ENCODE assay signal across 15 cellular contexts in genomic region chr11:66339163-66339675, GRCh38. TPM values are rescaled to one million over a fixed set of nuclear protein-coding genes. Genes with fewer than 3 reads are reported as not detected.
DNase-seq lines count a peak whose midpoint lies in the region; ATAC-seq, FAIRE-seq and TF ChIP-seq lines count a peak whose summit lies in the region.
"Had no signal": no experiment of that assay in that cellular context is flagged by ENCODE, and none has a peak within 500 bp of the region (broad histone marks: within the 10 kb centered on the region; RNA-seq: fewer than 3 reads in every experiment).

No MANE protein-coding gene starts in this region.

- H3K4me1 Mint-ChIP-seq in astrocyte (ENCODE audit: low read depth, unreplicated experiment) = peaks cover 41% of the 10 kb centered on the region

- H3K9ac ChIP-seq in astrocyte (ENCODE audit: low read length) = no peak overlapping the region

- DNase-seq in Right ventricle myocardium superior = peak; percentile 11
- no peak for DNase-seq in left cardiac atrium
- DNase-seq in astrocyte (ENCODE audit: low read depth) = no peak
- peak; percentile 41 for DNase-seq in kidney tubule cell (ENCODE audit: low spot score)
- DNase-seq in NCI-H2107 (lab: John Stamatoyannopoulos, UW) = no peak
- no peak for DNase-seq in NCI-H146 treated with DMSO at 0.1 percent for 48 hours (lab: John Stamatoyannopoulos, UW; ENCODE audit: unreplicated experiment)
- no peak for DNase-seq in GM20000 (ENCODE audit: low spot score)
- DNase-seq: activated CD4-positive, alpha-beta T cell treated with anti-CD3 and anti-CD28 coated beads for 4 hours; activated T-cell treated with anti-CD3 and anti-CD28 coated beads, Interleukin-2, amount 50 U/mL, for 72 hours; anterior cingulate cortex; NCI-H1048; trophoblast cell had no signal

- TF ChIP-seq CTCF in astrocyte (IDR thresholded peaks at IDR 0.05; ENCODE audit: insufficient read depth, low read depth, low read length) (no peak), GM20000 (IDR thresholded peaks at IDR 0.05; ENCODE audit: extremely low read depth, missing control alignments) (no peak)

- H3K36me3 ChIP-seq in astrocyte (ENCODE audit: insufficient read depth, low read length) = peaks cover 3% of the 10 kb centered on the region

- H3K9me3 Mint-ChIP-seq in astrocyte (ENCODE audit: unreplicated experiment) = no peaks in the 10 kb centered on the region
- H3K9me3 Mint-ChIP-seq: activated T-cell treated with anti-CD3 and anti-CD28 coated beads, Interleukin-2, amount 50 U/mL, for 72 hours; nephron had no signal

- intact Hi-C loops in Right ventricle myocardium superior (cut with DNase I) (no loop called here), left cardiac atrium (cut with DNase I) (no loop called here)

- peaks cover 45% of the 10 kb centered on the region for H4K20me1 ChIP-seq in astrocyte (ENCODE audit: insufficient read depth, low read length)

- ATAC-seq in Right ventricle myocardium superior (ENCODE audit: poor library complexity) (no peak), left cardiac atrium (no peak), HG03520 (IDR thresholded peaks at IDR 0.05; ENCODE audit: unreplicated experiment) (no peak)
- ATAC-seq: activated T-cell treated with anti-CD3 and anti-CD28 coated beads, Interleukin-2, amount 50 U/mL, for 72 hours; right lobe of liver had no signal

- H3K4me2 ChIP-seq in astrocyte (ENCODE audit: low read length) = no peak overlapping the region

- H3K79me2 ChIP-seq in astrocyte (ENCODE audit: insufficient read depth, low read length) = peaks cover 38% of the 10 kb centered on the region

- no peak for FAIRE-seq in astrocyte (lab: Jason Lieb, UNC)

- H3K27ac ChIP-seq in astrocyte (ENCODE audit: low read depth, low read length) = no peak overlapping the region
- H3K27ac ChIP-seq: right lobe of liver had no signal

- H3K36me3 Mint-ChIP-seq in astrocyte (ENCODE audit: low read depth, unreplicated experiment) = peaks cover 7% of the 10 kb centered on the region

- H3K27me3 ChIP-seq in astrocyte (ENCODE audit: insufficient read depth, low read length) = no peaks in the 10 kb centered on the region
- H3K27me3 ChIP-seq: right lobe of liver had no signal

- no peaks in the 10 kb centered on the region for H3K9me3 ChIP-seq in astrocyte (ENCODE audit: insufficient read depth, low read depth, low read length)
- H3K9me3 ChIP-seq: right lobe of liver had no signal

- H3K27me3 Mint-ChIP-seq in astrocyte (ENCODE audit: low read depth, unreplicated experiment) = no peaks in the 10 kb centered on the region

- H3K27ac Mint-ChIP-seq in astrocyte (ENCODE audit: unreplicated experiment) = peak overlapping the region; percentile 50
- H3K27ac Mint-ChIP-seq: activated T-cell treated with anti-CD3 and anti-CD28 coated beads, Interleukin-2, amount 50 U/mL, for 72 hours; nephron had no signal

- peaks cover 49% of the 10 kb centered on the region for H3K4me1 ChIP-seq in astrocyte (ENCODE audit: insufficient read depth, low read length)

- peak overlapping the region; percentile 62 for H3K4me3 Mint-ChIP-seq in astrocyte (ENCODE audit: unreplicated experiment)
- H3K4me3 Mint-ChIP-seq: nephron had no signal

- H3K4me3 ChIP-seq in astrocyte (ENCODE audit: insufficient read depth, low read depth, low read length) = no peak overlapping the region
- H3K4me3 ChIP-seq: right lobe of liver had no signal

- no peak overlapping the region for H2AFZ ChIP-seq in astrocyte (ENCODE audit: low read depth, low read length)

RNA-seq across cellular contexts. Expression of gene RIN1, which starts 3.0 kb away (rescaled TPM):
- 1.0 TPM for total RNA-seq in Right ventricle myocardium superior
- 1 to 10 TPM; 2.2 to 4.6 TPM for total RNA-seq in left cardiac atrium
- total RNA-seq in astrocyte = 8.5 and 12.0 TPM in 2 replicates

RNA-seq across cellular contexts. Expression of gene BRMS1, which starts 5.7 kb away (rescaled TPM):
- total RNA-seq in Right ventricle myocardium superior = 15.1 TPM
- 10 to 100 TPM; 14.9 to 19.3 TPM for total RNA-seq in left cardiac atrium
- 43.5 and 47.8 TPM in 2 replicates for total RNA-seq in astrocyte

RNA-seq across cellular contexts. Expression of gene B4GAT1, which starts 8.2 kb away (rescaled TPM):
- total RNA-seq in Right ventricle myocardium superior (51.3 TPM), left cardiac atrium (10 to 100 TPM; 37.9 to 41.1 TPM), astrocyte (25.2 and 28.4 TPM in 2 replicates)

RNA-seq across cellular contexts. Expression of gene CD248, which starts 22.4 kb away (rescaled TPM):
- 15.7 TPM for total RNA-seq in Right ventricle myocardium superior
- total RNA-seq in left cardiac atrium = 10 to 100 TPM; 43.8 to 54.3 TPM
- total RNA-seq in astrocyte = 50.9 and 58.8 TPM in 2 replicates

RNA-seq across cellular contexts. Expression of gene SLC29A2, which starts 32.3 kb away (rescaled TPM):
- total RNA-seq in Right ventricle myocardium superior (16.3 TPM), left cardiac atrium (10 to 100 TPM; 15.1 to 16.6 TPM), astrocyte (5.0 and 6.6 TPM in 2 replicates)

Comparison
In these comparisons a context has a peak if more than half of its experiments do, and no peak if none do; other contexts are left out.
1. DNase-seq: peak in Right ventricle myocardium superior (single experiment) and kidney tubule cell (single experiment); none in left cardiac atrium (single experiment), astrocyte (single experiment), NCI-H2107 (single experiment), NCI-H146 treated with DMSO at 0.1 percent for 48 hours (single experiment) and GM20000 (single experiment).